In genomic region chr19:38662508-38663155, GRCh38 we compare ENCODE assay signal across 10 cellular contexts. TPM values are rescaled to one million over a fixed set of nuclear protein-coding genes. Genes with fewer than 3 reads are reported as not detected.
DNase-seq lines count a peak whose midpoint lies in the region; ATAC-seq and TF ChIP-seq lines count a peak whose summit lies in the region.
"Had no signal": no experiment of that assay in that cellular context is flagged by ENCODE, and none has a peak within 500 bp of the region (broad histone marks: within the 10 kb centered on the region; RNA-seq: fewer than 3 reads in every experiment).

No MANE protein-coding gene starts in this region.

- TF ChIP-seq EP300 in ovary (IDR thresholded peaks at IDR 0.05) = no peak

- no peak for TF ChIP-seq CTCF in 22Rv1 (IDR thresholded peaks at IDR 0.05)
- TF ChIP-seq CTCF in Peyer's patch (IDR thresholded peaks at IDR 0.05) = no peak
- no peak for TF ChIP-seq CTCF in ovary (IDR thresholded peaks at IDR 0.05)

- TF ChIP-seq POLR2A in Peyer's patch (IDR thresholded peaks at IDR 0.05) (no peak), ovary (IDR thresholded peaks at IDR 0.05) (no peak)

- H3K9me3 ChIP-seq in Peyer's patch = no peaks in the 10 kb centered on the region
- H3K9me3 ChIP-seq in esophagus (ENCODE audit: control insufficient read depth in 2 of 2, insufficient read depth in 1 of 2, low read depth in 1 of 2, low read length in 1 of 2) = no peaks in the 10 kb centered on the region
- H3K9me3 ChIP-seq in ovary = no peaks in the 10 kb centered on the region

- H3K4me3 ChIP-seq in Peyer's patch (no peak overlapping the region), esophagus (ENCODE audit: low read depth in 1 of 2, low read length in 2 of 2) (no peak overlapping the region), ovary (no peak overlapping the region)

- H3K36me3 ChIP-seq in Peyer's patch (no peaks in the 10 kb centered on the region), esophagus (ENCODE audit: control insufficient read depth in 2 of 2, insufficient read depth in 2 of 2, low read length in 1 of 2) (peaks cover 0 to 2% of the 10 kb centered on the region in 2 donors), ovary (no peaks in the 10 kb centered on the region)

- H3K4me1 ChIP-seq in Peyer's patch (peaks cover 14 to 98% (median 43%) of the 10 kb centered on the region in 4 donors), esophagus (ENCODE audit: control insufficient read depth in 2 of 2, insufficient read depth in 2 of 2, low read length in 1 of 2) (peaks cover 27 to 51% of the 10 kb centered on the region in 2 donors), ovary (ENCODE audit: insufficient read depth) (peaks cover 59% of the 10 kb centered on the region)

- ATAC-seq in GM18870 (IDR thresholded peaks at IDR 0.05; ENCODE audit: unreplicated experiment) = no peak

- DNase-seq in Peyer's patch (no peak), ovary (no peak)
- no peak for DNase-seq in stimulated activated naive CD4-positive, alpha-beta T cell treated with Interleukin-2 at 50 U/mL for 16 hours (lab: John Stamatoyannopoulos, UW)
- DNase-seq in activated CD4-positive, alpha-beta T cell treated with anti-CD3 and anti-CD28 coated beads for 1 hour = no peak
- DNase-seq in effector CD8-positive, alpha-beta T cell (lab: John Stamatoyannopoulos, UW) = no peak
- DNase-seq: activated naive CD4-positive, alpha-beta T cell treated with anti-CD3 and anti-CD28 coated beads, Interleukin-2, amount 50 U/mL, for 16 hours; NCI-H82 had no signal

- H3K27ac ChIP-seq in 22Rv1 (peak overlapping the region; percentile 90), Peyer's patch (peak overlapping the region; percentile 71 to 95 (median 84)), esophagus (ENCODE audit: low read depth in 2 of 2, low read length in 1 of 2) (peak overlapping the region; percentile 76 to 95), ovary (peak overlapping the region; percentile 54 to 61)

- H3K27me3 ChIP-seq in Peyer's patch (no peaks in the 10 kb centered on the region), esophagus (ENCODE audit: control insufficient read depth in 1 of 2, insufficient read depth in 2 of 2, low read length in 2 of 2) (no peaks in the 10 kb centered on the region), ovary (no peaks in the 10 kb centered on the region)

- intact Hi-C loops in ovary (cut with DNase I) = no loop called here

- WGBS in esophagus, 2 donors = 57 to 62% methylated on average over 7 of the region's 7 CpGs
- 63 to 67% (median 67%) methylated on average over 7 of the region's 7 CpGs for WGBS in ovary, 3 donors

RNA-seq across cellular contexts. Expression of gene ACTN4, which starts 15.2 kb away (rescaled TPM):
- total RNA-seq in Peyer's patch (1,000 to 10,000 TPM in 1 of 4 donors, 100 to 1,000 TPM in 3; 360 to 1,049 (median 814) TPM), ovary (100 to 1,000 TPM; 139 to 419 (median 299) TPM)
- polyA plus RNA-seq in esophagus (100 to 1,000 TPM; 261 to 376 TPM), ovary (100 to 1,000 TPM; 188 to 458 TPM)

RNA-seq across cellular contexts. Expression of gene EIF3K, which starts 43.6 kb away (rescaled TPM):
- total RNA-seq in Peyer's patch = 100 to 1,000 TPM; 314 to 442 (median 369) TPM
- polyA plus RNA-seq in esophagus = 100 to 1,000 TPM; 248 to 396 TPM
- total RNA-seq in ovary = 100 to 1,000 TPM; 247 to 527 (median 267) TPM
- polyA plus RNA-seq in ovary = 100 to 1,000 TPM; 215 to 391 TPM

RNA-seq across cellular contexts. Expression of gene MAP4K1, which starts 44.9 kb away (rescaled TPM):
- total RNA-seq in Peyer's patch (100 to 1,000 TPM in 1 of 4 donors, 10 to 100 TPM in 1, 1 to 10 TPM in 2; 7.0 to 116 (median 10.4) TPM), ovary (1 to 10 TPM in 6 of 7 donors, under 1 TPM in 1; 0.95 to 6.1 (median 2.6) TPM)
- polyA plus RNA-seq in esophagus (1 to 10 TPM; 3.3 to 7.3 TPM), ovary (1 to 10 TPM; 1.0 to 2.6 TPM)
